24 cellular contexts compared by ENCODE assay signal in the genomic region with DNA sequence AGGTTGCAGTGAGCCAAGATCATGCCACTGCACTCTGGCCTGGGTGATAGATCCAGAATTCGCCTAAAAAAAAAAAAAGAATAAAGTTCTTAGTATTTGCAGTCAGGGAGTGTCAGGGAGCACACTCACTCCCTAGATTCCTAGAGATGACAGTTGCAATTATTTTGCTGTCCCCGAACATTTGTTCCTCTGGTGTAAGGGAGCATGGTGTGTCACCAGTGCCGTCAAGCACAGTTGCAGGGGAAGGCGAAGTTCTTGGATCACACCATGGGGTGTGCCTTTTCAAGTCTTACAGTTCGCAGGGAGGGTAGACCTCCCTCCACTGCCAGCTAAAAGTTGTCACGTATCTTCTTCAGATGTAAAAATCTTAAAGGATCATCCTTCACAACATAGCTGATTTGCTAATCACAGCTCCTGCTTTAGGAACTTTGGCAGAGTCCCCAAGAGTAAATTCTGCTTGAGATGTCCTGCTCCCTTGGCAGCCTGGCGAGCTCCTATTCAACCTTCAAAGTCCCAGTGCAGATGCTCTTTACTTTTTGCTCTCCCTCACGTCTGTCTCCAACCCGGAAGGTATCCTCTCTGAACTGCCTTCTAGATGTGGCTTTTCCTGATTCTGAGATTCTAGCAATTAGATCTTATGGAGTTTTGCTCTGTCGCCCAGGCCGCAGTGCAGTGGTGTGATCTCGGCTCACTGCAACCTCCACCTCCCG. TPM values are rescaled to one million over a fixed set of nuclear protein-coding genes. Genes with fewer than 3 reads are reported as not detected.
DNase-seq lines count a peak whose midpoint lies in the region; ATAC-seq and TF ChIP-seq lines count a peak whose summit lies in the region.
"Had no signal": no experiment of that assay in that cellular context is flagged by ENCODE, and none has a peak within 500 bp of the region (broad histone marks: within the 10 kb centered on the region; RNA-seq: fewer than 3 reads in every experiment).

No MANE protein-coding gene starts in this region.

- ATAC-seq in Right ventricle myocardium superior (ENCODE audit: poor library complexity) (no peak), psoas muscle (peak in 3 of 4 donors; percentile 33 to 61 (median 42))
- ATAC-seq: K562 had no signal

- H3K27me3 ChIP-seq in right atrium auricular region (no peaks in the 10 kb centered on the region), psoas muscle (ENCODE audit: insufficient read depth in 3 of 3, low read length in 2 of 3) (no peaks in the 10 kb centered on the region), subcutaneous abdominal adipose tissue (ENCODE audit: control insufficient read depth in 5 of 5, insufficient read depth in 4 of 5, low read length in 5 of 5) (no peaks in the 10 kb centered on the region), HAP-1 (ENCODE audit: low read depth) (no peaks in the 10 kb centered on the region)
- H3K27me3 ChIP-seq: BLaER1 treated with 17β-estradiol and CSF1 and Interleukin-3, amounts not matched to agents 10 nM and 100 nM had no signal

- TF ChIP-seq CTCF in right atrium auricular region (IDR thresholded peaks at IDR 0.05) (no peak), psoas muscle (IDR thresholded peaks at IDR 0.05) (no peak)

- H3K9ac ChIP-seq in subcutaneous abdominal adipose tissue (ENCODE audit: low read length in 5 of 5), result no peak overlapping the region
- H3K9ac ChIP-seq: BLaER1 treated with 17β-estradiol and CSF1 and Interleukin-3, amounts not matched to agents 10 nM and 100 nM; GM23248 had no signal

- H3K9me3 ChIP-seq in right atrium auricular region (no peaks in the 10 kb centered on the region), psoas muscle (no peaks in the 10 kb centered on the region), subcutaneous abdominal adipose tissue (ENCODE audit: control insufficient read depth in 5 of 5, low read length in 5 of 5) (no peaks in the 10 kb centered on the region), HAP-1 (no peaks in the 10 kb centered on the region)
- H3K9me3 ChIP-seq: BLaER1 treated with 17β-estradiol and CSF1 and Interleukin-3, amounts not matched to agents 10 nM and 100 nM had no signal

- H3K4me1 ChIP-seq in right atrium auricular region (peaks cover 0 to 56% of the 10 kb centered on the region in 2 donors), psoas muscle (peaks cover 75% of the 10 kb centered on the region), subcutaneous abdominal adipose tissue (ENCODE audit: control insufficient read depth in 5 of 5, insufficient read depth in 5 of 5, low read length in 5 of 5) (peaks cover 0 to 41% (median 39%) of the 10 kb centered on the region in 5 donors), HAP-1 (no peaks in the 10 kb centered on the region)

- no peak for DNase-seq in right atrium auricular region (ENCODE audit: low spot score)
- no peak for DNase-seq in Right ventricle myocardium superior
- DNase-seq in mesenteric fat pad (ENCODE audit: low spot score), result peak; percentile 35
- DNase-seq in psoas muscle, result peak; percentile 43 to 83
- no peak for DNase-seq in HAP-1 (ENCODE audit: low spot score in 2 of 2)
- no peak for DNase-seq in DMS153 treated with DMSO at 0.1 percent for 48 hours (lab: John Stamatoyannopoulos, UW; ENCODE audit: unreplicated experiment)
- no peak for DNase-seq in activated CD4-positive, alpha-beta T cell treated with anti-CD3 and anti-CD28 coated beads, Interleukin-2, amount 50 U/mL, for 1 hour
- DNase-seq: AML-193; CD4-positive, alpha-beta T cell; DMS53; GM23248; H9; Kasumi-1; NCI-H1105 treated with DMSO at 0.1 percent for 48 hours; NCI-H146; NCI-H2029; NCI-H446 treated with DMSO at 0.1 percent for 48 hours; NCI-H526; NCI-H82; PC-9; SHP77 had no signal

- H3K4me3 ChIP-seq in right atrium auricular region (no peak overlapping the region), psoas muscle (no peak overlapping the region), subcutaneous abdominal adipose tissue (ENCODE audit: low read depth in 1 of 5, low read length in 5 of 5) (no peak overlapping the region), HAP-1 (no peak overlapping the region)
- H3K4me3 ChIP-seq: BLaER1 treated with 17β-estradiol and CSF1 and Interleukin-3, amounts not matched to agents 10 nM and 100 nM; GM23248; K562; PC-9 had no signal

- in situ Hi-C loops in HAP-1 (cut with MboI; ENCODE audit: low sequenced_read_pairs), result no loop called here

- H3K27ac ChIP-seq in right atrium auricular region (peak overlapping the region; percentile 1 to 72), psoas muscle (peak overlapping the region; percentile 96), subcutaneous abdominal adipose tissue (ENCODE audit: low read depth, low read length) (peak overlapping the region; percentile 61)
- H3K27ac ChIP-seq: BLaER1 treated with 17β-estradiol and CSF1 and Interleukin-3, amounts not matched to agents 10 nM and 100 nM; GM23248; PC-9 had no signal

- 68 to 87% (median 71%) methylated on average over 13 of the region's 13 CpGs for WGBS in psoas muscle, 3 donors

- H3K36me3 ChIP-seq in right atrium auricular region, result no peaks in the 10 kb centered on the region
- H3K36me3 ChIP-seq in psoas muscle (ENCODE audit: insufficient read depth in 1 of 2, low read depth in 1 of 2), result peaks cover 0 to 14% of the 10 kb centered on the region in 2 donors
- H3K36me3 ChIP-seq in subcutaneous abdominal adipose tissue (ENCODE audit: control insufficient read depth in 5 of 5, insufficient read depth in 5 of 5, low read length in 5 of 5), result peaks cover 0 to 7% (median 2%) of the 10 kb centered on the region in 5 donors
- H3K36me3 ChIP-seq in HAP-1 (replicated peaks), result no peaks in the 10 kb centered on the region
- H3K36me3 ChIP-seq: BLaER1 treated with 17β-estradiol and CSF1 and Interleukin-3, amounts not matched to agents 10 nM and 100 nM had no signal

- intact Hi-C loops in Right ventricle myocardium superior (cut with DNase I) (no loop called here), psoas muscle (cut with DNase I) (no loop called here)

RNA-seq across cellular contexts. Expression of a gene that starts 11.3 kb away (rescaled TPM):
- total RNA-seq in right atrium auricular region (100 to 1,000 TPM in 1 of 2 donors, 10 to 100 TPM in 1; 76.8 to 104 TPM), Right ventricle myocardium superior (167 TPM), mesenteric fat pad (1,896 TPM), psoas muscle (100 to 1,000 TPM; 113 to 503 (median 331) TPM)
- polyA plus RNA-seq in psoas muscle, result 100 to 1,000 TPM in 2 of 3 donors, 10 to 100 TPM in 1; 27.0 to 275 (median 136) TPM

RNA-seq across cellular contexts. Expression of a gene that starts 30.3 kb away (rescaled TPM):
- total RNA-seq in right atrium auricular region (10 to 100 TPM; 10.2 to 12.1 TPM), Right ventricle myocardium superior (24.8 TPM), mesenteric fat pad (46.3 TPM), psoas muscle (10 to 100 TPM; 40.4 to 68.9 (median 42.1) TPM)
- 10 to 100 TPM; 34.3 to 93.1 (median 36.7) TPM for polyA plus RNA-seq in psoas muscle

RNA-seq across cellular contexts. Expression of a gene that starts 34.4 kb away (rescaled TPM):
- total RNA-seq in right atrium auricular region, result 1 to 10 TPM; 3.9 to 8.5 TPM
- total RNA-seq in Right ventricle myocardium superior, result 7.2 TPM
- total RNA-seq in mesenteric fat pad, result 18.6 TPM
- total RNA-seq in psoas muscle, result 10 to 100 TPM in 3 of 4 donors, 1 to 10 TPM in 1; 7.3 to 25.3 (median 17.7) TPM
- 10 to 100 TPM; 28.0 to 50.4 (median 28.5) TPM for polyA plus RNA-seq in psoas muscle

Comparison
In these comparisons a context has a peak if more than half of its experiments do, and no peak if none do; other contexts are left out.
1. DNase-seq: peak in mesenteric fat pad (single experiment) and psoas muscle (2 of 2); none in right atrium auricular region (single experiment), Right ventricle myocardium superior (single experiment), HAP-1 (0 of 2), DMS153 treated with DMSO at 0.1 percent for 48 hours (single experiment) and activated CD4-positive, alpha-beta T cell treated with anti-CD3 and anti-CD28 coated beads, Interleukin-2, amount 50 U/mL, for 1 hour (single experiment).
2. H3K27ac ChIP-seq: peak in every context shown above with its lines; median percentile 96 in psoas muscle; 61 in subcutaneous abdominal adipose tissue; 36 in right atrium auricular region.